Comparison of ENCODE assay signal across 33 cellular contexts in genomic region chr14:50832935-50833607, GRCh38. TPM values are rescaled to one million over a fixed set of nuclear protein-coding genes. Genes with fewer than 3 reads are reported as not detected.
A peak's percentile ranks its signal among the peaks of the same experiment; 100 is the strongest.
DNase-seq lines count a peak whose midpoint lies in the region; ATAC-seq and TF ChIP-seq lines count a peak whose summit lies in the region.
"Had no signal": no experiment of that assay in that cellular context is flagged by ENCODE, and none has a peak within 500 bp of the region (broad histone marks: within the 10 kb centered on the region; RNA-seq: fewer than 3 reads in every experiment).

No MANE protein-coding gene starts in this region.

- peaks cover 26 to 29% of the 10 kb centered on the region in 2 donors for H3K4me1 ChIP-seq in naive thymus-derived CD4-positive, alpha-beta T cell (ENCODE audit: control insufficient read depth in 2 of 2, insufficient read depth in 2 of 2, low read length in 2 of 2)

- no peak overlapping the region for H3K4me3 Mint-ChIP-seq in activated naive CD8-positive, alpha-beta T cell
- no peak overlapping the region for H3K4me3 Mint-ChIP-seq in activated naive CD8-positive, alpha-beta T cell treated with anti-CD3 and anti-CD28 coated beads, Interleukin-2, amount 50 U/mL, for 24 hours
- H3K4me3 Mint-ChIP-seq in brain (peak overlapping the region; percentile 62 to 86 (median 71)), chondrocyte (ENCODE audit: unreplicated experiment) (no peak overlapping the region), MCF 10A (ENCODE audit: unreplicated experiment) (no peak overlapping the region)
- peak overlapping the region in 8 of 10 donors; percentile 8 to 92 (median 68) for H3K4me3 Mint-ChIP-seq in naive thymus-derived CD4-positive, alpha-beta T cell
- H3K4me3 Mint-ChIP-seq: activated CD4-positive, alpha-beta T cell treated with anti-CD3 and anti-CD28 coated beads, Interleukin-2, amount 10 ng/mL, durations not matched to agents 24 days and 14 days; stimulated activated naive CD8-positive, alpha-beta T cell treated with anti-CD3 and anti-CD28 coated beads, Interleukin-15, amount 100 ng/mL, for 72 hours had no signal

- peaks cover 0 to 3% (median 0%) of the 10 kb centered on the region in 3 experiments for H3K36me3 ChIP-seq in naive thymus-derived CD4-positive, alpha-beta T cell (ENCODE audit: control insufficient read depth in 2 of 3, insufficient read depth in 3 of 3, low read length in 3 of 3)
- H3K36me3 ChIP-seq: pancreas, sigmoid colon, transverse colon had no signal

- H3K27ac Mint-ChIP-seq in activated naive CD8-positive, alpha-beta T cell, result peak overlapping the region; percentile 52
- H3K27ac Mint-ChIP-seq in activated naive CD8-positive, alpha-beta T cell treated with anti-CD3 and anti-CD28 coated beads, Interleukin-2, amount 50 U/mL, for 24 hours, result no peak overlapping the region
- peak overlapping the region in 2 of 5 experiments; percentile 79 to 94 for H3K27ac Mint-ChIP-seq in brain
- H3K27ac Mint-ChIP-seq in naive thymus-derived CD4-positive, alpha-beta T cell, result peak overlapping the region in 7 of 9 donors; percentile 40 to 92 (median 64)
- no peak overlapping the region for H3K27ac Mint-ChIP-seq in chondrocyte (ENCODE audit: unreplicated experiment)
- H3K27ac Mint-ChIP-seq in MCF 10A (ENCODE audit: low read depth, unreplicated experiment), result no peak overlapping the region
- H3K27ac Mint-ChIP-seq: activated CD4-positive, alpha-beta T cell treated with anti-CD3 and anti-CD28 coated beads, Interleukin-2, amount 10 ng/mL, durations not matched to agents 24 days and 14 days; activated T-cell treated with anti-CD3 and anti-CD28 coated beads, Interleukin-2, amount 50 U/mL, for 72 hours; H9; stimulated activated naive CD8-positive, alpha-beta T cell treated with anti-CD3 and anti-CD28 coated beads, Interleukin-15, amount 100 ng/mL, for 72 hours had no signal

- CTCF ChIA-PET in naive thymus-derived CD4-positive, alpha-beta T cell (lab: Charles Lee), result interaction anchor here (1.5 kb wide), 1 partner anchor 40 kb away, joined by 5 read pairs; no protein-coding TSS in a partner anchor
- CTCF ChIA-PET in MCF 10A (lab: Yijun Ruan, JAX), result interaction anchor here (0.6 to 1.2 kb wide), 3 partner anchors 27 to 234 kb away, joined by 3 read pairs; no protein-coding TSS in a partner anchor

- H3K27me3 Mint-ChIP-seq in activated naive CD8-positive, alpha-beta T cell, result no peaks in the 10 kb centered on the region
- no peaks in the 10 kb centered on the region for H3K27me3 Mint-ChIP-seq in activated naive CD8-positive, alpha-beta T cell treated with anti-CD3 and anti-CD28 coated beads, Interleukin-2, amount 50 U/mL, for 24 hours
- H3K27me3 Mint-ChIP-seq in brain, result peaks cover 23% of the 10 kb centered on the region
- peaks cover 0 to 13% (median 0%) of the 10 kb centered on the region in 5 donors for H3K27me3 Mint-ChIP-seq in naive thymus-derived CD4-positive, alpha-beta T cell
- peaks cover 2% of the 10 kb centered on the region for H3K27me3 Mint-ChIP-seq in chondrocyte (ENCODE audit: low read depth)
- no peaks in the 10 kb centered on the region for H3K27me3 Mint-ChIP-seq in MCF 10A (ENCODE audit: insufficient read depth, unreplicated experiment)
- H3K27me3 Mint-ChIP-seq: stimulated activated naive CD8-positive, alpha-beta T cell treated with anti-CD3 and anti-CD28 coated beads, Interleukin-15, amount 100 ng/mL, for 72 hours had no signal

- no peak overlapping the region for H3K27ac ChIP-seq in naive thymus-derived CD4-positive, alpha-beta T cell (ENCODE audit: low read depth, low read length)
- H3K27ac ChIP-seq: epithelial cell of prostate, hepatocyte, pancreas, sigmoid colon, SK-N-MC, transverse colon had no signal

- H3K4me1 Mint-ChIP-seq in activated naive CD8-positive, alpha-beta T cell (ENCODE audit: low read depth), result peaks cover 53% of the 10 kb centered on the region
- H3K4me1 Mint-ChIP-seq in activated naive CD8-positive, alpha-beta T cell treated with anti-CD3 and anti-CD28 coated beads, Interleukin-2, amount 50 U/mL, for 24 hours, result peaks cover 64% of the 10 kb centered on the region
- H3K4me1 Mint-ChIP-seq in brain (peaks cover 29% of the 10 kb centered on the region), chondrocyte (ENCODE audit: low read depth) (peaks cover 27% of the 10 kb centered on the region), MCF 10A (ENCODE audit: insufficient read depth, unreplicated experiment) (peaks cover 21% of the 10 kb centered on the region)
- H3K4me1 Mint-ChIP-seq in naive thymus-derived CD4-positive, alpha-beta T cell, result peaks cover 40 to 73% (median 66%) of the 10 kb centered on the region in 7 donors

- H3K9me3 ChIP-seq in naive thymus-derived CD4-positive, alpha-beta T cell (ENCODE audit: control insufficient read depth in 2 of 3, low read length in 3 of 3), result no peaks in the 10 kb centered on the region
- H3K9me3 ChIP-seq: pancreas, sigmoid colon, transverse colon had no signal

- ATAC-seq in activated naive CD8-positive, alpha-beta T cell treated with anti-CD3 and anti-CD28 coated beads, Interleukin-2, amount 50 U/mL, for 24 hours, result no peak
- no peak for ATAC-seq in naive thymus-derived CD4-positive, alpha-beta T cell
- ATAC-seq: activated T-cell treated with anti-CD3 and anti-CD28 coated beads, Interleukin-2, amount 50 U/mL, for 72 hours; pancreas; stimulated activated naive CD8-positive, alpha-beta T cell treated with anti-CD3 and anti-CD28 coated beads, Interleukin-15, amount 100 ng/mL, for 72 hours had no signal

- H3K36me3 Mint-ChIP-seq in activated naive CD8-positive, alpha-beta T cell, result peaks cover 2% of the 10 kb centered on the region
- H3K36me3 Mint-ChIP-seq in activated naive CD8-positive, alpha-beta T cell treated with anti-CD3 and anti-CD28 coated beads, Interleukin-2, amount 50 U/mL, for 24 hours (ENCODE audit: low read depth), result no peaks in the 10 kb centered on the region
- H3K36me3 Mint-ChIP-seq in brain, result no peaks in the 10 kb centered on the region
- peaks cover 0 to 24% (median 0%) of the 10 kb centered on the region in 5 donors for H3K36me3 Mint-ChIP-seq in naive thymus-derived CD4-positive, alpha-beta T cell
- no peaks in the 10 kb centered on the region for H3K36me3 Mint-ChIP-seq in chondrocyte (ENCODE audit: low read depth)
- no peaks in the 10 kb centered on the region for H3K36me3 Mint-ChIP-seq in MCF 10A (ENCODE audit: insufficient read depth, unreplicated experiment)
- H3K36me3 Mint-ChIP-seq: immature natural killer cell had no signal

- in situ Hi-C loops in G401 (cut with HindIII; ENCODE audit: low sequenced_read_pairs), result no loop called here

- H3K9me3 Mint-ChIP-seq in activated naive CD8-positive, alpha-beta T cell (ENCODE audit: low read depth), result no peaks in the 10 kb centered on the region
- no peaks in the 10 kb centered on the region for H3K9me3 Mint-ChIP-seq in activated naive CD8-positive, alpha-beta T cell treated with anti-CD3 and anti-CD28 coated beads, Interleukin-2, amount 50 U/mL, for 24 hours
- H3K9me3 Mint-ChIP-seq in brain (no peaks in the 10 kb centered on the region), chondrocyte (ENCODE audit: low read depth) (no peaks in the 10 kb centered on the region), MCF 10A (ENCODE audit: unreplicated experiment) (no peaks in the 10 kb centered on the region)
- no peaks in the 10 kb centered on the region for H3K9me3 Mint-ChIP-seq in naive thymus-derived CD4-positive, alpha-beta T cell
- H3K9me3 Mint-ChIP-seq: activated CD4-positive, alpha-beta T cell treated with anti-CD3 and anti-CD28 coated beads, Interleukin-2, amount 10 ng/mL, durations not matched to agents 24 days and 14 days; activated T-cell treated with anti-CD3 and anti-CD28 coated beads, Interleukin-2, amount 50 U/mL, for 72 hours; immature natural killer cell; stimulated activated naive CD8-positive, alpha-beta T cell treated with anti-CD3 and anti-CD28 coated beads, Interleukin-15, amount 100 ng/mL, for 72 hours had no signal

- DNase-seq in activated naive CD8-positive, alpha-beta T cell treated with anti-CD3 and anti-CD28 coated beads, Interleukin-2, amount 50 U/mL, for 24 hours, result no peak
- no peak for DNase-seq in naive thymus-derived CD4-positive, alpha-beta T cell
- no peak for DNase-seq in chondrocyte (ENCODE audit: low spot score)
- DNase-seq in G401 (ENCODE audit: low spot score), result no peak
- no peak for DNase-seq in dedifferentiated amniotic fluid mesenchymal stem cell (ENCODE audit: extremely low spot score)
- no peak for DNase-seq in MCF 10A (ENCODE audit: unreplicated experiment)
- DNase-seq: activated CD4-positive, alpha-beta T cell treated with anti-CD3 and anti-CD28 coated beads, Interleukin-2, amount 10 ng/mL, durations not matched to agents 24 days and 14 days; activated naive CD4-positive, alpha-beta T cell treated with anti-CD3 and anti-CD28 coated beads, Interleukin-2, amount 50 U/mL, for 16 hours; activated T-cell treated with anti-CD3 and anti-CD28 coated beads, Interleukin-2, amount 50 U/mL, for 72 hours; aorta; Calu3; cerebellar nuclear complex; foreskin fibroblast; H9; immature natural killer cell; Kasumi-1; mesendoderm; NCI-H1092; NCI-H187; NCI-H526; pancreas; RPMI8226; sigmoid colon; stimulated activated naive CD8-positive, alpha-beta T cell treated with anti-CD3 and anti-CD28 coated beads, Interleukin-15, amount 100 ng/mL, for 72 hours; transverse colon had no signal

- BruUV-seq in MCF 10A (replicated peaks; lab: Mats Ljungman, UMichigan), result no TSS peak

- H3K27me3 ChIP-seq in naive thymus-derived CD4-positive, alpha-beta T cell (ENCODE audit: control insufficient read depth in 2 of 2, insufficient read depth in 2 of 2, low read length in 2 of 2), result no peaks in the 10 kb centered on the region
- H3K27me3 ChIP-seq: pancreas, sigmoid colon, transverse colon had no signal

- TF ChIP-seq CTCF in brain (conservative IDR thresholded peaks at IDR 0.05), result no peak
- TF ChIP-seq CTCF in chondrocyte (IDR thresholded peaks at IDR 0.05), result no peak
- TF ChIP-seq CTCF in MCF 10A (IDR thresholded peaks at IDR 0.05; ENCODE audit: unreplicated experiment), result no peak

- intact Hi-C loops in naive thymus-derived CD4-positive, alpha-beta T cell (cut with micrococcal nuclease), result loop anchor here (5.0 to 10.0 kb wide), 4 partner anchors 822 to 1211 kb away; partner anchors contain the start of genes FRMD6 (in 1 of the 2), MGAT2 (in 1 of the 2), RPL36AL (in 1 of the 2) and RTRAF (in 1 of the 2)
- intact Hi-C loops in MCF 10A (cut with micrococcal nuclease), result no loop called here

- POLR2A ChIA-PET in naive thymus-derived CD4-positive, alpha-beta T cell (lab: Charles Lee), result interaction anchor here (5.8 to 8.7 kb wide), 3 partner anchors 13 to 40 kb away, joined by 47 to 91 read pairs (median 67); no protein-coding TSS in a partner anchor
- POLR2A ChIA-PET in MCF 10A (lab: Yijun Ruan, JAX), result interaction anchor here (2.6 kb wide), 1 partner anchor 27 kb away, joined by 18 read pairs; no protein-coding TSS in a partner anchor

- no peak overlapping the region for H3K4me3 ChIP-seq in naive thymus-derived CD4-positive, alpha-beta T cell (ENCODE audit: low read length)
- H3K4me3 ChIP-seq: hepatocyte, pancreas, sigmoid colon, SK-N-MC, transverse colon had no signal

RNA-seq across cellular contexts. Expression of gene NIN, which starts 2.1 kb away (rescaled TPM):
- polyA plus RNA-seq in brain (ENCODE audit: insufficient read depth, low read depth, low replicate concordance), result 8.5 TPM
- 100 to 1,000 TPM in 4 of 5 experiments, 10 to 100 TPM in 1; 84.5 to 149 (median 128) TPM for total RNA-seq in naive thymus-derived CD4-positive, alpha-beta T cell
- polyA plus RNA-seq in naive thymus-derived CD4-positive, alpha-beta T cell, result 10 to 100 TPM; 51.1 to 80.8 TPM
- total RNA-seq in chondrocyte, result 43.5 to 46.9 TPM (median 45.0 TPM) in 3 replicates
- total RNA-seq in G401 (2014; rRNA removed; shearing (Covaris generic)), result 0.37 and 3.6 TPM in 2 replicates
- 29.2 and 33.0 TPM in 2 replicates for total RNA-seq in MCF 10A (2022)

RNA-seq across cellular contexts. Expression of gene ABHD12B, which starts 38.8 kb away (rescaled TPM):
- polyA plus RNA-seq in brain (ENCODE audit: insufficient read depth, low read depth, low replicate concordance), result 3.2 TPM
- under 1 TPM in 1 of 5 experiments, not detected in 4; 0.37 TPM for total RNA-seq in naive thymus-derived CD4-positive, alpha-beta T cell
- polyA plus RNA-seq in naive thymus-derived CD4-positive, alpha-beta T cell, result not detected
- total RNA-seq in chondrocyte, result not detected in 3 replicates
- not detected in 2 replicates for total RNA-seq in G401 (2014; rRNA removed; shearing (Covaris generic))
- total RNA-seq in MCF 10A (2022), result not detected in 2 replicates
- total RNA-seq: A172; activated CD4-positive, alpha-beta T cell treated with anti-CD3 and anti-CD28 coated beads, Interleukin-2, amount 10 ng/mL, durations not matched to agents 24 days and 14 days; activated T-cell treated with anti-CD3 and anti-CD28 coated beads, Interleukin-2, amount 50 U/mL, for 72 hours; aorta; Calu3; Daoy; hepatocyte; sigmoid colon; T-helper 2 cell treated with Interferon-gamma antibody and Interleukin-4, amounts not matched to agents 100 ng/mL and 5 ng/mL, for 36 hours had no signal
- polyA plus RNA-seq: hepatocyte, immature natural killer cell, pancreas had no signal

Comparison
In these comparisons a context has a peak if more than half of its experiments do, and no peak if none do; other contexts are left out.
1. H3K27ac Mint-ChIP-seq: peak in activated naive CD8-positive, alpha-beta T cell (single experiment) and naive thymus-derived CD4-positive, alpha-beta T cell (7 of 9); none in activated naive CD8-positive, alpha-beta T cell treated with anti-CD3 and anti-CD28 coated beads, Interleukin-2, amount 50 U/mL, for 24 hours (single experiment), chondrocyte (single experiment) and MCF 10A (single experiment).
2. H3K4me3 Mint-ChIP-seq: peak in brain (5 of 5) and naive thymus-derived CD4-positive, alpha-beta T cell (8 of 10); none in activated naive CD8-positive, alpha-beta T cell (single experiment), activated naive CD8-positive, alpha-beta T cell treated with anti-CD3 and anti-CD28 coated beads, Interleukin-2, amount 50 U/mL, for 24 hours (single experiment), chondrocyte (single experiment) and MCF 10A (single experiment).